17 cellular contexts compared by ENCODE assay signal in genomic region chr10:125543796-125544195, GRCh38.
DNase-seq lines count a peak whose midpoint lies in the region; ATAC-seq, FAIRE-seq and TF ChIP-seq lines count a peak whose summit lies in the region.
"Had no signal": no experiment of that assay in that cellular context is flagged by ENCODE, and none has a peak within 500 bp of the region (broad histone marks: within the 10 kb centered on the region; RNA-seq: fewer than 3 reads in every experiment).

No MANE protein-coding gene starts in this region.

- H2AK5ac ChIP-seq in trophoblast cell (ENCODE audit: low read length): no peak overlapping the region

- H3K36me3 ChIP-seq in adrenal gland (replicated peaks in 1 of 2) (no peaks in the 10 kb centered on the region), K562 (ENCODE audit: control insufficient read depth, insufficient read depth, low read length) (no peaks in the 10 kb centered on the region), trophoblast cell (ENCODE audit: control insufficient read depth in 1 of 2, insufficient read depth in 2 of 2, low read length in 2 of 2) (no peaks in the 10 kb centered on the region)

- H3K9ac ChIP-seq in K562 (ENCODE audit: insufficient read depth in 1 of 2, low read depth in 2 of 2, low read length in 2 of 2) (no peak overlapping the region), trophoblast cell (ENCODE audit: low read length) (no peak overlapping the region)

- H4K8ac ChIP-seq in trophoblast cell (ENCODE audit: low read depth, low read length): no peak overlapping the region

- no peak overlapping the region for H3K14ac ChIP-seq in trophoblast cell (ENCODE audit: low read length)

- H3K4ac ChIP-seq in trophoblast cell (ENCODE audit: low read depth, low read length): no peak overlapping the region

- H2BK12ac ChIP-seq in trophoblast cell (ENCODE audit: low read length): no peak overlapping the region

- CTCF ChIA-PET in K562 (lab: Yijun Ruan, JAX; ENCODE audit: low intra/inter-chr PET ratio): no interaction called here

- H3K18ac ChIP-seq in trophoblast cell (ENCODE audit: low read length): no peak overlapping the region

- H4K12ac ChIP-seq in trophoblast cell (ENCODE audit: low read depth, low read length): no peak overlapping the region

- 56 to 64% (median 60%) methylated on average over 8 to 10 of the region's 10 CpGs for WGBS in adrenal gland, 4 donors
- WGBS in K562 (ENCODE audit: insufficient coverage, low coverage, missing lambda C conversion rate): 0% methylated on average over 8 of the region's 10 CpGs
- WGBS in trophoblast cell (ENCODE audit: extremely low coverage, insufficient coverage, insufficient read length): no CpG with 5 or more reads among the region's 10 CpGs

- H3K4me1 ChIP-seq in adrenal gland (replicated peaks in 1 of 2): no peaks in the 10 kb centered on the region
- no peaks in the 10 kb centered on the region for H3K4me1 ChIP-seq in K562 (replicated peaks in 1 of 2; ENCODE audit: control insufficient read depth in 2 of 2, insufficient read depth in 2 of 2, low read length in 2 of 2)
- no peaks in the 10 kb centered on the region for H3K4me1 ChIP-seq in trophoblast cell (ENCODE audit: control insufficient read depth in 1 of 2, insufficient read depth in 2 of 2, low read length in 2 of 2)
- H3K4me1 ChIP-seq: A549 had no signal

- H2BK5ac ChIP-seq in trophoblast cell (ENCODE audit: low read depth, low read length, poor library complexity): no peak overlapping the region

- H2AFZ ChIP-seq in K562 (ENCODE audit: low read depth, low read length): no peak overlapping the region
- no peak overlapping the region for H2AFZ ChIP-seq in trophoblast cell (ENCODE audit: insufficient read depth, low read length, poor library complexity)

- BruUV-seq in K562 (replicated peaks; lab: Mats Ljungman, UMichigan): no TSS peak

- POLR2A ChIA-PET in K562 (lab: Yijun Ruan, JAX): no interaction called here

- H3K27me3 ChIP-seq in adrenal gland (no peaks in the 10 kb centered on the region), K562 (ENCODE audit: control insufficient read depth in 2 of 2, insufficient read depth in 2 of 2, low read length in 2 of 2) (peaks cover 3 to 52% of the 10 kb centered on the region in 2 experiments; a peak in 4 of 5 replicates), trophoblast cell (ENCODE audit: insufficient read depth, low read length) (no peaks in the 10 kb centered on the region)

- H3K23ac ChIP-seq in trophoblast cell (ENCODE audit: low read length): no peak overlapping the region

- no peak overlapping the region for H2BK120ac ChIP-seq in trophoblast cell (ENCODE audit: insufficient read depth, low read length, poor library complexity)

- TF ChIP-seq POLR2A in adrenal gland (IDR thresholded peaks at IDR 0.05) (no peak), K562 (conservative IDR thresholded peaks at IDR 0.05) (no peak)

- no peak overlapping the region for H4K91ac ChIP-seq in trophoblast cell (ENCODE audit: low read depth, low read length)

- H3K4me3 ChIP-seq in adrenal gland (no peak overlapping the region), K562 (no peak overlapping the region), trophoblast cell (ENCODE audit: low read depth, low read length) (peak overlapping the region; percentile 18)
- H3K4me3 ChIP-seq: A549 had no signal

- intact Hi-C loops in adrenal gland (cut with DNase I) (no loop called here), K562 (cut with micrococcal nuclease) (no loop called here), left cardiac atrium (cut with DNase I) (no loop called here)

- H3K79me1 ChIP-seq in trophoblast cell (ENCODE audit: low read length): no peaks in the 10 kb centered on the region

- peak in 4 of 7 donors; percentile 10 to 51 (median 30) for DNase-seq in adrenal gland
- no peak for DNase-seq in K562 (ENCODE audit: extremely low read depth in 1 of 4, low spot score in 3 of 4)
- no peak for DNase-seq in left cardiac atrium
- DNase-seq in trophoblast cell: no peak
- DNase-seq in NCI-H1436 (lab: John Stamatoyannopoulos, UW): no peak
- DNase-seq in epidermal melanocyte (ENCODE audit: insufficient read length, low spot score): no peak
- DNase-seq in HuH-7 (ENCODE audit: low spot score): no peak
- DNase-seq: CD8-positive, alpha-beta T cell; COR-L47; DND-41; GDM1; HCEC 1CT; HFFc6 had no signal

- no peak for FAIRE-seq in K562 (lab: Jason Lieb, UNC)
- FAIRE-seq: A549, GM12892, HepG2, HTR-8/SVneo had no signal

- TF ChIP-seq CTCF in adrenal gland (IDR thresholded peaks at IDR 0.05) (no peak), K562 (IDR thresholded peaks at IDR 0.05 in 2 of 3, conservative IDR thresholded peaks at IDR 0.05 in 1 of 3; ENCODE audit: insufficient read depth in 2 of 3, low read depth in 1 of 3, low read length in 3 of 3) (no peak)

- H3K9me3 ChIP-seq in adrenal gland (replicated peaks in 1 of 3): no peaks in the 10 kb centered on the region
- H3K9me3 ChIP-seq in K562 (replicated peaks; ENCODE audit: control insufficient read depth, insufficient read depth, low read depth, low read length): no peaks in the 10 kb centered on the region
- no peaks in the 10 kb centered on the region for H3K9me3 ChIP-seq in trophoblast cell (ENCODE audit: insufficient read depth, low read depth, low read length)
- H3K9me3 ChIP-seq: A549 had no signal

- H4K20me1 ChIP-seq in K562 (replicated peaks; ENCODE audit: control insufficient read depth, insufficient read depth, low read length): no peaks in the 10 kb centered on the region

- H3K4me2 ChIP-seq in K562 (ENCODE audit: insufficient read depth, low read length) (no peak overlapping the region), trophoblast cell (ENCODE audit: low read length) (no peak overlapping the region)
- H3K4me2 ChIP-seq: A549 had no signal

- no peaks in the 10 kb centered on the region for H3K79me2 ChIP-seq in K562 (ENCODE audit: control insufficient read depth, insufficient read depth, low read length)
- no peaks in the 10 kb centered on the region for H3K79me2 ChIP-seq in trophoblast cell (ENCODE audit: control insufficient read depth, insufficient read depth, low read length, poor library complexity)

- no peak for TF ChIP-seq RAD21 in K562 (CRISPR knock-in tag; conservative IDR thresholded peaks at IDR 0.05 in 1 of 2, IDR thresholded peaks at IDR 0.05 in 1 of 2)

- in situ Hi-C loops in K562 (cut with MboI): no loop called here

- H3K27ac ChIP-seq in adrenal gland: peak overlapping the region in 1 of 5 donors; percentile 2
- H3K27ac ChIP-seq in K562 (ENCODE audit: extremely low read depth, low read depth, low read length): no peak overlapping the region
- H3K27ac ChIP-seq in trophoblast cell (ENCODE audit: low read depth, low read length): no peak overlapping the region
- H3K27ac ChIP-seq: A549 had no signal

- no peaks in the 10 kb centered on the region for H3K9me1 ChIP-seq in K562 (ENCODE audit: control insufficient read depth, insufficient read depth, low read length)

- ATAC-seq in K562 (no peak), left cardiac atrium (peak; percentile 32 to 53)
- ATAC-seq: CD8-positive, alpha-beta T cell; HepG2 had no signal

- no peak for TF ChIP-seq EP300 in K562 (IDR thresholded peaks at IDR 0.05; ENCODE audit: low read length)

TF ChIP-seq in K562, 482 proteins besides CTCF, POLR2A, EP300 and RAD21:
- TF ChIP-seq MEF2D (tag; conservative IDR thresholded peaks at IDR 0.05; ENCODE audit: low read depth): no peak
- TF ChIP-seq TFE3 (CRISPR knock-in tag; IDR thresholded peaks at IDR 0.05): peak; percentile 17; the same call in 1 of the 2 replicates

Comparison
In these comparisons a context has a peak if more than half of its experiments do, and no peak if none do; other contexts are left out.
1. DNase-seq: peak in adrenal gland (4 of 7); none in K562 (0 of 4), left cardiac atrium (single experiment), trophoblast cell (0 of 2), NCI-H1436 (single experiment), epidermal melanocyte (single experiment) and HuH-7 (single experiment).